8 cellular contexts compared by ENCODE assay signal in the genomic region with DNA sequence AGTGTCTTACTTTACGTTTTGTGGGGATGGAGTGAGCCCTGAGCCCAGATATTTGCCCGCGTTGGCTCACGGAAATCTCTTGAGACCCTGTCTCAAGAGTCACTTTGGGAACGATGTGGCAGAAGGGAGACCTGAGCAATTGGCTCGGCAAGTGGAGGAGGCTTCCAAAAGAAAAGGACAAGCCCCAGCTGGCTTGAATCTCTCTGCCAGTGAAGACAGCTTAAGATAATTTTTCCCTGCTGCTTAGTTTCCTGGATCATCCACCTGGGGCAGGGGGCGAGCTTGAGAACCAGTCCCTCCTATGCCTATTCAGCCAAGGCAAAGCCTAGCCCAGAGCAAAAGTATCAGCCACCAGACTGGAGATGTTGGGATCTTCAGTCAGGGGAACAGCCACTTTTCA. TPM values are rescaled to one million over a fixed set of nuclear protein-coding genes. Genes with fewer than 3 reads are reported as not detected.
DNase-seq lines count a peak whose midpoint lies in the region; ATAC-seq and TF ChIP-seq lines count a peak whose summit lies in the region.

No MANE protein-coding gene starts in this region.

- peak overlapping the region; percentile 85 for H3K27ac Mint-ChIP-seq in Calu3 (ENCODE audit: unreplicated experiment)

- H3K27me3 Mint-ChIP-seq in Calu3 (ENCODE audit: unreplicated experiment), result no peaks in the 10 kb centered on the region

- no peaks in the 10 kb centered on the region for H3K9me3 Mint-ChIP-seq in Calu3 (ENCODE audit: low read depth, unreplicated experiment)

- DNase-seq in Calu3, result peak; percentile 4
- no peak for DNase-seq in Jurkat, Clone E6-1 (ENCODE audit: low read depth, low spot score)
- no peak for DNase-seq in ascending aorta (ENCODE audit: low spot score in 2 of 2)
- DNase-seq in kidney tubule cell (ENCODE audit: low spot score), result peak; percentile 10
- DNase-seq in tibial artery, result no peak
- DNase-seq in globus pallidus (ENCODE audit: low spot score), result no peak

- peak overlapping the region; percentile 77 for H3K4me3 ChIP-seq in Jurkat, Clone E6-1 (ENCODE audit: low read length)
- peak overlapping the region; percentile 74 to 83 for H3K4me3 ChIP-seq in ascending aorta
- H3K4me3 ChIP-seq in tibial artery, result peak overlapping the region; percentile 78 to 87

- no peak for TF ChIP-seq CTCF in Calu3 (IDR thresholded peaks at IDR 0.05; ENCODE audit: unreplicated experiment)
- TF ChIP-seq CTCF in ascending aorta (IDR thresholded peaks at IDR 0.05), result no peak
- no peak for TF ChIP-seq CTCF in tibial artery (IDR thresholded peaks at IDR 0.05)

- intact Hi-C loops in Calu3 (cut with micrococcal nuclease; ENCODE audit: unreplicated experiment), result no loop called here
- intact Hi-C loops in ascending aorta (cut with DNase I), result loop anchor here (5.0 to 10.0 kb wide), 2 partner anchors 178 to 260 kb away; a partner anchor contains a TSS
- intact Hi-C loops in tibial artery (cut with DNase I; ENCODE audit: low total_unique reads), result no loop called here

- ATAC-seq in HG03045 (IDR thresholded peaks at IDR 0.05; ENCODE audit: unreplicated experiment) (no peak), GM18517 (IDR thresholded peaks at IDR 0.05; ENCODE audit: unreplicated experiment) (no peak)

- CTCF ChIA-PET in Calu3 (lab: Charles Lee), result interaction anchor here (0.9 kb wide), 1 partner anchor 45 kb away, joined by 3 read pairs; no protein-coding TSS in a partner anchor

- peak overlapping the region; percentile 67 to 84 for H3K27ac ChIP-seq in ascending aorta
- peak overlapping the region; percentile 89 for H3K27ac ChIP-seq in tibial artery

- H3K36me3 Mint-ChIP-seq in Calu3 (ENCODE audit: insufficient read depth, unreplicated experiment), result peaks cover 17% of the 10 kb centered on the region

- H3K4me3 Mint-ChIP-seq in Calu3 (ENCODE audit: low read depth, unreplicated experiment), result peak overlapping the region; percentile 89

- H3K4me1 ChIP-seq in ascending aorta (peaks cover 0 to 3% of the 10 kb centered on the region in 2 donors), tibial artery (peaks cover 0 to 12% (median 6%) of the 10 kb centered on the region in 4 donors)

- H3K27me3 ChIP-seq in ascending aorta (no peaks in the 10 kb centered on the region), tibial artery (no peaks in the 10 kb centered on the region)

- H3K4me1 Mint-ChIP-seq in Calu3 (ENCODE audit: low read depth, unreplicated experiment), result peaks cover 10% of the 10 kb centered on the region

- no peaks in the 10 kb centered on the region for H3K36me3 ChIP-seq in ascending aorta
- no peaks in the 10 kb centered on the region for H3K36me3 ChIP-seq in tibial artery

- BruUV-seq in Calu3 (replicated peaks; lab: Mats Ljungman, UMichigan), result TSS peak; percentile 68

- H3K9me3 ChIP-seq in ascending aorta (no peaks in the 10 kb centered on the region), tibial artery (no peaks in the 10 kb centered on the region)

RNA-seq across cellular contexts. Expression of a gene that starts 0.7 kb away (rescaled TPM):
- 15.6 and 18.6 TPM in 2 replicates for total RNA-seq in Calu3 (2022)
- polyA plus RNA-seq in Jurkat, Clone E6-1 (2012; ENCODE audit: insufficient read depth, insufficient read length), result 28.6 TPM
- total RNA-seq in ascending aorta, result 6.4 TPM

Comparison
In these comparisons a context has a peak if more than half of its experiments do, and no peak if none do; other contexts are left out.
1. DNase-seq: peak in Calu3 (single experiment) and kidney tubule cell (single experiment); none in Jurkat, Clone E6-1 (single experiment), ascending aorta (0 of 2), tibial artery (0 of 2) and globus pallidus (single experiment).
2. Peak in every context shown above with its lines, with median percentiles within 50 percentile points of each other: H3K4me3 ChIP-seq.